Comparison of ENCODE assay signal across 14 cellular contexts in genomic region chr2:55152475-55153422, GRCh38.
DNase-seq lines count a peak whose midpoint lies in the region; ATAC-seq lines count a peak whose summit lies in the region.
"Had no signal": no experiment of that assay in that cellular context is flagged by ENCODE, and none has a peak within 500 bp of the region (broad histone marks: within the 10 kb centered on the region; RNA-seq: fewer than 3 reads in every experiment).

No MANE protein-coding gene starts in this region.

- no peak overlapping the region for H3K4me3 Mint-ChIP-seq in activated naive CD4-positive, alpha-beta T cell treated with anti-CD3 and anti-CD28 coated beads, Interleukin-2, amount 10 ng/mL, durations not matched to agents 7 days and 5 days
- no peak overlapping the region for H3K4me3 Mint-ChIP-seq in activated T-cell treated with anti-CD3 and anti-CD28 coated beads, Interleukin-2, amount 50 U/mL, for 24 hours
- H3K4me3 Mint-ChIP-seq: T-helper 17 cell had no signal

- no peaks in the 10 kb centered on the region for H3K9me3 Mint-ChIP-seq in activated naive CD4-positive, alpha-beta T cell treated with anti-CD3 and anti-CD28 coated beads, Interleukin-2, amount 10 ng/mL, durations not matched to agents 7 days and 5 days
- no peaks in the 10 kb centered on the region for H3K9me3 Mint-ChIP-seq in activated T-cell treated with anti-CD3 and anti-CD28 coated beads, Interleukin-2, amount 50 U/mL, for 24 hours

- no peak overlapping the region for H3K4me3 ChIP-seq in skin epidermis
- H3K4me3 ChIP-seq: PC-9 had no signal

- DNase-seq in DMS 273 (lab: John Stamatoyannopoulos, UW; ENCODE audit: unreplicated experiment) (peak; percentile 64), NCI-H2171 treated with DMSO at 0.1 percent for 48 hours (lab: John Stamatoyannopoulos, UW) (peak; percentile 93), fibroblast of gingiva (ENCODE audit: low read depth) (peak; percentile 53), NCI-H1092 (lab: John Stamatoyannopoulos, UW) (no peak)
- no peak for DNase-seq in activated naive CD4-positive, alpha-beta T cell treated with anti-CD3 and anti-CD28 coated beads, Interleukin-2, amount 10 ng/mL, durations not matched to agents 7 days and 5 days
- DNase-seq in activated T-cell treated with anti-CD3 and anti-CD28 coated beads, Interleukin-2, amount 50 U/mL, for 24 hours: no peak
- DNase-seq: activated effector memory CD4-positive, alpha-beta T cell treated with anti-CD3 and anti-CD28 coated beads, Interleukin-2, amount 50 U/mL, for 16 hours; GOT3; hypothalamus; nucleus accumbens; T-helper 17 cell had no signal

- no peak overlapping the region for H3K27ac Mint-ChIP-seq in activated naive CD4-positive, alpha-beta T cell treated with anti-CD3 and anti-CD28 coated beads, Interleukin-2, amount 10 ng/mL, durations not matched to agents 7 days and 5 days
- H3K27ac Mint-ChIP-seq in activated T-cell treated with anti-CD3 and anti-CD28 coated beads, Interleukin-2, amount 50 U/mL, for 24 hours: no peak overlapping the region
- H3K27ac Mint-ChIP-seq: T-helper 17 cell had no signal

- peaks cover 7% of the 10 kb centered on the region for H3K4me1 Mint-ChIP-seq in activated naive CD4-positive, alpha-beta T cell treated with anti-CD3 and anti-CD28 coated beads, Interleukin-2, amount 10 ng/mL, durations not matched to agents 7 days and 5 days
- peaks cover 8% of the 10 kb centered on the region for H3K4me1 Mint-ChIP-seq in activated T-cell treated with anti-CD3 and anti-CD28 coated beads, Interleukin-2, amount 50 U/mL, for 24 hours (ENCODE audit: low read depth)

- H3K27ac ChIP-seq in skin epidermis: peak overlapping the region in 19 of 21 experiments; percentile 26 to 92 (median 78)
- H3K27ac ChIP-seq: PC-9 had no signal

- no peak for ATAC-seq in GM18907 (IDR thresholded peaks at IDR 0.05; ENCODE audit: unreplicated experiment)
- ATAC-seq: T-helper 17 cell had no signal

- no peaks in the 10 kb centered on the region for H3K36me3 Mint-ChIP-seq in activated naive CD4-positive, alpha-beta T cell treated with anti-CD3 and anti-CD28 coated beads, Interleukin-2, amount 10 ng/mL, durations not matched to agents 7 days and 5 days
- H3K36me3 Mint-ChIP-seq in activated T-cell treated with anti-CD3 and anti-CD28 coated beads, Interleukin-2, amount 50 U/mL, for 24 hours (ENCODE audit: low read depth): no peaks in the 10 kb centered on the region

- CTCF ChIA-PET in activated naive CD4-positive, alpha-beta T cell treated with anti-CD3 and anti-CD28 coated beads, Interleukin-2, amount 10 ng/mL, durations not matched to agents 7 days and 5 days (lab: Charles Lee): interaction anchor here (1.5 kb wide), 1 partner anchor 16 kb away, joined by 5 read pairs; no protein-coding TSS in a partner anchor

- H3K27me3 Mint-ChIP-seq in activated naive CD4-positive, alpha-beta T cell treated with anti-CD3 and anti-CD28 coated beads, Interleukin-2, amount 10 ng/mL, durations not matched to agents 7 days and 5 days: peaks cover 12% of the 10 kb centered on the region
- no peaks in the 10 kb centered on the region for H3K27me3 Mint-ChIP-seq in activated T-cell treated with anti-CD3 and anti-CD28 coated beads, Interleukin-2, amount 50 U/mL, for 24 hours
- H3K27me3 Mint-ChIP-seq: T-helper 17 cell had no signal

Comparison
In these comparisons a context has a peak if more than half of its experiments do, and no peak if none do; other contexts are left out.
1. DNase-seq: peak in DMS 273 (single experiment), NCI-H2171 treated with DMSO at 0.1 percent for 48 hours (single experiment) and fibroblast of gingiva (single experiment); none in NCI-H1092 (single experiment), activated naive CD4-positive, alpha-beta T cell treated with anti-CD3 and anti-CD28 coated beads, Interleukin-2, amount 10 ng/mL, durations not matched to agents 7 days and 5 days (single experiment) and activated T-cell treated with anti-CD3 and anti-CD28 coated beads, Interleukin-2, amount 50 U/mL, for 24 hours (single experiment).